In the genomic region with DNA sequence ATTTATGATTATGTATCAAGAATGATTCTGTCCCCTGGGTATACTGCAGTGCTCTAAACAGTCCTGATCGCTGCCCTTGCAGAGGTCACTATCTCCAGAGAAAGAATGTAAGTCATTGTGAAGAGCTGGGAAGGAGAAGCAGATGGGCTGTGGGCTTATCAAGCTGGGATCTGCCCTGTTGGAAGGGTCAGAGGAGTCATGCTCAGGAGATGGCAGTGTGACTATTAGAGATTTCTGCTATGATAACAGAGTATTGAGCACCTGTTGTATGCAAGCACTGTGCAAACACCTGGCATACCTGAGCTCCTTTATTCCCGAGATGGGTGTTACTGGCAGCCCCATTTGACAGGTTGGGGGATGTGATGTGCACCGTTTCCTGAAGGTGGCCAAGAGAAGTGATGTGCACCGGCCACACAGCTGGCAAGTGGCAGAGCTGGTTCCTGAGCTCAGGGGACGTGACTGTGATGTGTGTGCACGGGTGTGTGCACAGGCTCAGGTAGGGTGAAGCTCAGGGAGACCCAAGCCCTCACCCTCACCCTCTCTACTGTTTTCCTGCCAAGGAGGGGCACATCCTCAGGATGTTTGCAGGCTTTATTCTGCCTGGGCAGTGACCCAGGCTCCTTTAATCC, we compare ENCODE assay signal across 19 cellular contexts. TPM values are rescaled to one million over a fixed set of nuclear protein-coding genes. Genes with fewer than 3 reads are reported as not detected.
DNase-seq lines count a peak whose midpoint lies in the region; ATAC-seq and TF ChIP-seq lines count a peak whose summit lies in the region.
"Had no signal": no experiment of that assay in that cellular context is flagged by ENCODE, and none has a peak within 500 bp of the region (broad histone marks: within the 10 kb centered on the region; RNA-seq: fewer than 3 reads in every experiment).

No MANE protein-coding gene starts in this region.

- H3K4me1 Mint-ChIP-seq in type B pancreatic cell (ENCODE audit: unreplicated experiment): peaks cover 38% of the 10 kb centered on the region
- H3K4me1 Mint-ChIP-seq: natural killer cell had no signal

- TF ChIP-seq EP300 in tibial nerve (IDR thresholded peaks at IDR 0.05): no peak

- no TSS peak for BruUV-seq in PC-9 (replicated peaks; lab: Mats Ljungman, UMichigan)

- H3K36me3 Mint-ChIP-seq in type B pancreatic cell: peaks cover 23% of the 10 kb centered on the region
- H3K36me3 Mint-ChIP-seq: activated naive CD8-positive, alpha-beta T cell; natural killer cell had no signal

- H3K27me3 ChIP-seq in PC-9 (ENCODE audit: insufficient read depth, low read depth): no peaks in the 10 kb centered on the region
- no peaks in the 10 kb centered on the region for H3K27me3 ChIP-seq in tibial nerve
- H3K27me3 ChIP-seq: BE2C had no signal

- no peak overlapping the region for H2AFZ ChIP-seq in PC-9

- H3F3A ChIP-seq in PC-9 (ENCODE audit: insufficient read depth, low read depth): peaks cover 64% of the 10 kb centered on the region

- H3K9me2 ChIP-seq in PC-9 (ENCODE audit: insufficient read depth): no peaks in the 10 kb centered on the region

- peak; percentile 19 for ATAC-seq in GM19395 (IDR thresholded peaks at IDR 0.05; ENCODE audit: unreplicated experiment)
- ATAC-seq in GM21576 (IDR thresholded peaks at IDR 0.05; ENCODE audit: unreplicated experiment): no peak
- ATAC-seq: natural killer cell had no signal

- H3K4me1 ChIP-seq in PC-9 (replicated peaks; ENCODE audit: insufficient read depth): peaks cover 76% of the 10 kb centered on the region
- H3K4me1 ChIP-seq in tibial nerve: no peaks in the 10 kb centered on the region
- H3K4me1 ChIP-seq: BE2C, SJCRH30 had no signal

- no peak for TF ChIP-seq POLR2A in tibial nerve (IDR thresholded peaks at IDR 0.05)

- DNase-seq in PC-9 (peak; percentile 65 to 90), kidney tubule cell (ENCODE audit: low spot score) (peak; percentile 52), type B pancreatic cell (ENCODE audit: extremely low spot score, unreplicated experiment) (no peak), NCI-H345 treated with DMSO at 0.1 percent for 48 hours (lab: John Stamatoyannopoulos, UW; ENCODE audit: unreplicated experiment) (no peak), tibial nerve (ENCODE audit: low spot score in 2 of 2) (no peak)
- no peak for DNase-seq in stimulated activated CD8-positive, alpha-beta memory T cell treated with anti-CD3 and anti-CD28 coated beads, Interleukin-4, amount 100 ng/mL, for 48 hours
- DNase-seq: activated T-cell treated with anti-CD3 and anti-CD28 coated beads, Interleukin-2, amount 50 U/mL, for 48 hours; BE2C; GF-D8; GOT3; natural killer cell; NCI-H187 treated with DMSO at 0.1 percent for 48 hours; NCI-H524 treated with DMSO at 0.1 percent for 48 hours; SJCRH30 had no signal

- H4K20me1 ChIP-seq in PC-9 (ENCODE audit: insufficient read depth): no peaks in the 10 kb centered on the region

- peak overlapping the region; percentile 61 for H3K27ac ChIP-seq in PC-9
- H3K27ac ChIP-seq in tibial nerve: no peak overlapping the region
- H3K27ac ChIP-seq: SJCRH30 had no signal

- H3K27me3 Mint-ChIP-seq in type B pancreatic cell: peaks cover 3% of the 10 kb centered on the region

- no peaks in the 10 kb centered on the region for H3K9me3 ChIP-seq in PC-9 (ENCODE audit: insufficient read depth, low read depth)
- no peaks in the 10 kb centered on the region for H3K9me3 ChIP-seq in tibial nerve
- H3K9me3 ChIP-seq: BE2C, SJCRH30 had no signal

- 71 to 76% methylated on average over 6 of the region's 6 CpGs for WGBS in tibial nerve, 2 donors

- intact Hi-C loops in PC-9 (cut with micrococcal nuclease; ENCODE audit: unreplicated experiment): loop anchor here (1.0 kb wide), 2 partner anchors 12 to 60 kb away; no protein-coding TSS in a partner anchor

- no peak overlapping the region for H3K4me3 ChIP-seq in PC-9
- no peak overlapping the region for H3K4me3 ChIP-seq in tibial nerve
- H3K4me3 ChIP-seq: SJCRH30 had no signal

- peak overlapping the region; percentile 98 for H3K27ac Mint-ChIP-seq in type B pancreatic cell
- H3K27ac Mint-ChIP-seq: activated naive CD8-positive, alpha-beta T cell; IgD-negative memory B cell; natural killer cell; T-helper 1 cell treated with Interleukin-12 subunit alpha and Interleukin-12 subunit beta and Interleukin-4 antibody, amounts not matched to agents 30 μg/mL and 1 μg/mL, for 36 hours had no signal

- peaks cover 97% of the 10 kb centered on the region for H3K79me2 ChIP-seq in PC-9 (ENCODE audit: low read depth)

- H3K9me3 Mint-ChIP-seq in type B pancreatic cell: no peaks in the 10 kb centered on the region
- H3K9me3 Mint-ChIP-seq: IgD-negative memory B cell; natural killer cell; T-helper 1 cell treated with Interleukin-12 subunit alpha and Interleukin-12 subunit beta and Interleukin-4 antibody, amounts not matched to agents 30 μg/mL and 1 μg/mL, for 36 hours had no signal

- peak overlapping the region; percentile 73 for H3K4me2 ChIP-seq in PC-9

- H3K36me3 ChIP-seq in PC-9 (ENCODE audit: low read depth) (peaks cover 24% of the 10 kb centered on the region; the same call in 1 of the 2 replicates), tibial nerve (no peaks in the 10 kb centered on the region)
- H3K36me3 ChIP-seq: BE2C, SJCRH30 had no signal

- H3K4me3 Mint-ChIP-seq in type B pancreatic cell: no peak overlapping the region
- H3K4me3 Mint-ChIP-seq: activated naive CD8-positive, alpha-beta T cell; IgD-negative memory B cell; natural killer cell; T-helper 1 cell treated with Interleukin-12 subunit alpha and Interleukin-12 subunit beta and Interleukin-4 antibody, amounts not matched to agents 30 μg/mL and 1 μg/mL, for 36 hours had no signal

- POLR2A ChIA-PET in PC-9 (lab: Charles Lee; ENCODE audit: unreplicated experiment): interaction anchor here (0.6 to 1.4 kb wide), 6 partner anchors 12 to 85 kb away, joined by 3 to 11 read pairs (median 6); no protein-coding TSS in a partner anchor

- CTCF ChIA-PET in PC-9 (lab: Charles Lee): interaction anchor here (0.7 to 2.4 kb wide), 10 partner anchors 12 to 56 kb away, joined by 3 to 11 read pairs (median 3); a partner anchor contains a TSS

- TF ChIP-seq CTCF in PC-9 (conservative IDR thresholded peaks at IDR 0.05): peak; percentile 35; the same call in 1 of the 2 replicates
- TF ChIP-seq CTCF in type B pancreatic cell (conservative IDR thresholded peaks at IDR 0.05): no peak
- TF ChIP-seq CTCF in tibial nerve (IDR thresholded peaks at IDR 0.05): no peak

RNA-seq across cellular contexts. Expression of a gene that starts 56.5 kb away (rescaled TPM):
- total RNA-seq in PC-9 (2021): 79.5 and 97.7 TPM in 2 replicates
- 80.1 and 183 TPM in 2 replicates for total RNA-seq in type B pancreatic cell (ENCODE audit: low replicate concordance)
- total RNA-seq in tibial nerve: 1 to 10 TPM in 2 of 4 donors, under 1 TPM in 2; 0.78 to 3.3 (median 1.00) TPM
- total RNA-seq: SJCRH30 had no signal

Comparison
In these comparisons a context has a peak if more than half of its experiments do, and no peak if none do; other contexts are left out.
1. DNase-seq: peak in PC-9 (2 of 2) and kidney tubule cell (single experiment); none in type B pancreatic cell (single experiment), NCI-H345 treated with DMSO at 0.1 percent for 48 hours (single experiment), tibial nerve (0 of 2) and stimulated activated CD8-positive, alpha-beta memory T cell treated with anti-CD3 and anti-CD28 coated beads, Interleukin-4, amount 100 ng/mL, for 48 hours (single experiment).
2. RNA of a gene that starts 56.5 kb away (total RNA-seq): 79.5 to 97.7 TPM in PC-9 and 80.1 to 183 TPM in type B pancreatic cell; 0.78 to 3.3 TPM in tibial nerve; every median in the first group is over 10 times any median in the second.